Comparison of ENCODE assay signal across 24 cellular contexts in genomic region chr4:156495836-156496235, GRCh38.
"Had no signal": no experiment of that assay in that cellular context is flagged by ENCODE, and none has a peak within 500 bp of the region (broad histone marks: within the 10 kb centered on the region; RNA-seq: fewer than 3 reads in every experiment).

No MANE protein-coding gene starts in this region.

- H3K27ac ChIP-seq: PC-9 had no signal

- H3K4me3 ChIP-seq: PC-9 had no signal

- DNase-seq: activated B cell treated with CpG ODN at 0.5 μM for 24 hours; activated CD4-positive, alpha-beta memory T cell treated with anti-CD3 and anti-CD28 coated beads for 36 hours; activated CD4-positive, alpha-beta T cell treated with anti-CD3 and anti-CD28 coated beads for 1 hour; activated CD4-positive, alpha-beta T cell treated with anti-CD3 and anti-CD28 coated beads, Interleukin-2, amount 10 ng/mL, durations not matched to agents 7 days and 5 days; activated CD8-positive, alpha-beta memory T cell treated with anti-CD3 and anti-CD28 coated beads for 24 hours; activated effector memory CD4-positive, alpha-beta T cell treated with anti-CD3 and anti-CD28 coated beads, Interleukin-2, amount 50 U/mL, for 16 hours; activated naive CD4-positive, alpha-beta T cell treated with Interleukin-2 at 50 U/mL for 16 hours; activated naive CD8-positive, alpha-beta T cell treated with anti-CD3 and anti-CD28 coated beads, Interleukin-2, amount 50 U/mL, for 24 hours; activated T-cell treated with anti-CD3 and anti-CD28 coated beads, Interleukin-2, amount 50 U/mL, for 4 hours; amygdala; KG1; MV-4-11; NCI-H1092 treated with DMSO at 0.1 percent for 48 hours; NCI-H1436; NCI-H187; NCI-H2081; NCI-H510A treated with DMSO at 0.1 percent for 48 hours; NCI-H69; NK-92 treated with Interleukin-12 subunit alpha and Interleukin-12 subunit beta, amount 100 ng/mL, for 24 hours; SHP77 treated with DMSO at 0.1 percent for 48 hours; T-helper 17 cell; T-helper 9 cell had no signal

- H3K4me2 ChIP-seq: PC-9 had no signal

- H2AFZ ChIP-seq: PC-9 had no signal

- ATAC-seq: activated naive CD4-positive, alpha-beta T cell treated with anti-CD3 and anti-CD28 coated beads, Interleukin-2, amount 50 U/mL, for 72 hours; activated naive CD8-positive, alpha-beta T cell treated with anti-CD3 and anti-CD28 coated beads, Interleukin-2, amount 50 U/mL, for 24 hours; activated T-cell treated with anti-CD3 and anti-CD28 coated beads, Interleukin-2, amount 50 U/mL, for 4 hours; T-helper 17 cell had no signal
